In genomic region chr3:128489860-128490649, GRCh38 we compare ENCODE assay signal across 8 cellular contexts. TPM values are rescaled to one million over a fixed set of nuclear protein-coding genes. Genes with fewer than 3 reads are reported as not detected.
DNase-seq lines count a peak whose midpoint lies in the region; ATAC-seq and TF ChIP-seq lines count a peak whose summit lies in the region.

No MANE protein-coding gene starts in this region.

- H3K4me2 ChIP-seq in GM23248 (ENCODE audit: unreplicated experiment) = peak overlapping the region; percentile 85

- H3K4me3 ChIP-seq in ACC112 (ENCODE audit: low read depth, low read length) (peak overlapping the region; percentile 93), GM23248 (peak overlapping the region; percentile 90), esophagus muscularis mucosa (peak overlapping the region; percentile 59 to 63 (median 62)), neuron (ENCODE audit: low read length) (peak overlapping the region; percentile 33)

- 12 to 17% methylated on average over 65 to 69 of the region's 69 CpGs for WGBS in GM23248 (ENCODE audit: low coverage in 1 of 2, low lambda C conversion rate in 2 of 2, missing lambda C conversion rate in 2 of 2), 2 experiments
- 7% methylated on average over 16 of the region's 69 CpGs for WGBS in esophagus muscularis mucosa

- no peak for TF ChIP-seq EP300 in esophagus muscularis mucosa (IDR thresholded peaks at IDR 0.05)

- peaks cover 64% of the 10 kb centered on the region for H3K27me3 ChIP-seq in ACC112 (ENCODE audit: insufficient read depth, low read length)
- no peaks in the 10 kb centered on the region for H3K27me3 ChIP-seq in GM23248 (replicated peaks; ENCODE audit: insufficient read depth)
- H3K27me3 ChIP-seq in esophagus muscularis mucosa = peaks cover 30 to 100% (median 90%) of the 10 kb centered on the region in 4 donors
- H3K27me3 ChIP-seq in neuron (ENCODE audit: insufficient read depth, low read length) = peaks cover 97% of the 10 kb centered on the region

- H3K4me1 ChIP-seq in ACC112 (ENCODE audit: control insufficient read depth, insufficient read depth, low read length, unreplicated experiment) (no peaks in the 10 kb centered on the region), GM23248 (ENCODE audit: insufficient read depth) (peaks cover 8% of the 10 kb centered on the region; the same call in 1 of the 2 replicates), esophagus muscularis mucosa (peaks cover 61 to 87% (median 76%) of the 10 kb centered on the region in 4 donors), neuron (ENCODE audit: insufficient read depth, low read length) (peaks cover 36% of the 10 kb centered on the region)

- ATAC-seq in T-helper 17 cell = no peak
- no peak for ATAC-seq in HG02763 (IDR thresholded peaks at IDR 0.05; ENCODE audit: unreplicated experiment)

- H3F3A ChIP-seq in GM23248 (ENCODE audit: insufficient read depth) = no peaks in the 10 kb centered on the region

- no peaks in the 10 kb centered on the region for H3K9me3 ChIP-seq in GM23248 (ENCODE audit: low read depth)
- H3K9me3 ChIP-seq in T-helper 17 cell (ENCODE audit: control insufficient read depth, low read length, poor library complexity, severe bottlenecking) = no peaks in the 10 kb centered on the region
- no peaks in the 10 kb centered on the region for H3K9me3 ChIP-seq in esophagus muscularis mucosa
- H3K9me3 ChIP-seq in neuron (ENCODE audit: low read length) = no peaks in the 10 kb centered on the region

- H3K27ac ChIP-seq in ACC112 (ENCODE audit: low read depth, low read length) (no peak overlapping the region), GM23248 (peak overlapping the region; percentile 88), esophagus muscularis mucosa (replicated peaks in 1 of 4) (peak overlapping the region; percentile 66 to 83 (median 72))

- H3K9me2 ChIP-seq in GM23248 (ENCODE audit: insufficient read depth) = no peaks in the 10 kb centered on the region

- in situ Hi-C loops in GM23248 (cut with MboI) = no loop called here

- peak overlapping the region; percentile 64 for H2AFZ ChIP-seq in ACC112 (ENCODE audit: low read length, unreplicated experiment)
- H2AFZ ChIP-seq in GM23248 = peak overlapping the region; percentile 75
- peak overlapping the region; percentile 32 for H2AFZ ChIP-seq in neuron (ENCODE audit: low read depth, low read length)

- peak; percentile 73 for DNase-seq in GM23248
- no peak for DNase-seq in T-helper 17 cell
- DNase-seq in esophagus muscularis mucosa (ENCODE audit: extremely low spot score) = no peak
- no peak for DNase-seq in cortex of kidney (lab: John Stamatoyannopoulos, UW)
- DNase-seq in NCI-H2107 treated with DMSO at 0.1 percent for 48 hours (lab: John Stamatoyannopoulos, UW; ENCODE audit: unreplicated experiment) = no peak

- no peak for TF ChIP-seq CTCF in esophagus muscularis mucosa (IDR thresholded peaks at IDR 0.05)

- H4K20me1 ChIP-seq in GM23248 (ENCODE audit: insufficient read depth) = no peaks in the 10 kb centered on the region

- no peaks in the 10 kb centered on the region for H3K36me3 ChIP-seq in ACC112 (ENCODE audit: insufficient read depth, low read length)
- H3K36me3 ChIP-seq in GM23248 (ENCODE audit: low read depth) = no peaks in the 10 kb centered on the region
- peaks cover 0 to 19% (median 0%) of the 10 kb centered on the region in 4 donors for H3K36me3 ChIP-seq in esophagus muscularis mucosa
- no peaks in the 10 kb centered on the region for H3K36me3 ChIP-seq in neuron (ENCODE audit: insufficient read depth, low read length)

- intact Hi-C loops in esophagus muscularis mucosa (cut with DNase I) = no loop called here

- H3K79me2 ChIP-seq in ACC112 (ENCODE audit: control insufficient read depth, insufficient read depth, low read length, unreplicated experiment) (no peaks in the 10 kb centered on the region), GM23248 (ENCODE audit: insufficient read depth) (peaks cover 95% of the 10 kb centered on the region)

- TF ChIP-seq POLR2A in esophagus muscularis mucosa (IDR thresholded peaks at IDR 0.05; ENCODE audit: low read depth) = no peak

- peaks cover 9% of the 10 kb centered on the region for H3K36me3 Mint-ChIP-seq in T-helper 17 cell (ENCODE audit: low read depth)

- H3K27me3 Mint-ChIP-seq in T-helper 17 cell = peaks cover 57% of the 10 kb centered on the region

- peaks cover 24% of the 10 kb centered on the region for H3K4me1 Mint-ChIP-seq in T-helper 17 cell

- H3K4me3 Mint-ChIP-seq in T-helper 17 cell = peak overlapping the region; percentile 87

- H3K27ac Mint-ChIP-seq in T-helper 17 cell = no peak overlapping the region

- peak overlapping the region; percentile 94 for H3K9ac ChIP-seq in GM23248

RNA-seq across cellular contexts. Expression of gene GATA2, which starts 2.9 kb away (rescaled TPM):
- total RNA-seq in GM23248 (2014; rRNA removed; shearing (Covaris generic)) = 23.8 and 28.6 TPM in 2 replicates
- 33.3 and 34.0 TPM in 2 replicates for polyA plus RNA-seq in GM23248 (2016; fragmentation: Nextera tagmentation; extraction: Ambion mirVana)
- total RNA-seq in T-helper 17 cell (1 to 10 TPM; 4.0 to 9.7 TPM), esophagus muscularis mucosa (10 to 100 TPM in 3 of 4 donors, 1 to 10 TPM in 1; 10.0 to 16.9 (median 13.4) TPM)

RNA-seq across cellular contexts. Expression of gene DNAJB8, which starts 23.4 kb away (rescaled TPM):
- not detected in 2 replicates for total RNA-seq in GM23248 (2014; rRNA removed; shearing (Covaris generic))
- not detected in 2 replicates for polyA plus RNA-seq in GM23248 (2016; fragmentation: Nextera tagmentation; extraction: Ambion mirVana)
- total RNA-seq in T-helper 17 cell (not detected), esophagus muscularis mucosa (not detected)

Comparison
In these comparisons a context has a peak if more than half of its experiments do, and no peak if none do; other contexts are left out.
1. H3K4me3 ChIP-seq: peak in every context shown above with its lines; median percentile 93 in ACC112; 90 in GM23248; 62 in esophagus muscularis mucosa; 33 in neuron.